In genomic region chr16:3625911-3626732, GRCh38 we compare ENCODE assay signal across 10 cellular contexts. TPM values are rescaled to one million over a fixed set of nuclear protein-coding genes. Genes with fewer than 3 reads are reported as not detected.
DNase-seq lines count a peak whose midpoint lies in the region; ATAC-seq and TF ChIP-seq lines count a peak whose summit lies in the region.
"Had no signal": no experiment of that assay in that cellular context is flagged by ENCODE, and none has a peak within 500 bp of the region (broad histone marks: within the 10 kb centered on the region; RNA-seq: fewer than 3 reads in every experiment).

No MANE protein-coding gene starts in this region.

- H3K36me3 Mint-ChIP-seq in activated CD4-positive, alpha-beta T cell treated with anti-CD3 and anti-CD28 coated beads, Interleukin-2, amount 10 ng/mL, durations not matched to agents 7 days and 5 days (ENCODE audit: low read depth): peaks cover 7% of the 10 kb centered on the region
- H3K36me3 Mint-ChIP-seq in activated CD4-positive, alpha-beta memory T cell treated with anti-CD3 and anti-CD28 coated beads for 36 hours: no peaks in the 10 kb centered on the region
- no peaks in the 10 kb centered on the region for H3K36me3 Mint-ChIP-seq in stimulated activated naive B cell treated with anti-CD40 and anti-IgM and Interleukin-4, amounts not matched to agents 10 μg/mL and 1 μg/mL and 100 μg/mL, for 72 hours

- H3K9ac ChIP-seq in colonic mucosa (ENCODE audit: low read depth in 2 of 2, low read length in 2 of 2): no peak overlapping the region

- in situ Hi-C loops in transverse colon (cut with MboI; ENCODE audit: low pct_ligation_motif_present in 1 of 4, low pct_unique_long_range_greater_than_20kb in 1 of 4, low sequenced_read_pairs in 3 of 4): no loop called here

- H3K9me3 Mint-ChIP-seq in activated CD4-positive, alpha-beta T cell treated with anti-CD3 and anti-CD28 coated beads, Interleukin-2, amount 10 ng/mL, durations not matched to agents 7 days and 5 days: no peaks in the 10 kb centered on the region
- H3K9me3 Mint-ChIP-seq in activated CD4-positive, alpha-beta memory T cell treated with anti-CD3 and anti-CD28 coated beads for 36 hours: no peaks in the 10 kb centered on the region
- no peaks in the 10 kb centered on the region for H3K9me3 Mint-ChIP-seq in stimulated activated naive B cell treated with anti-CD40 and anti-IgM and Interleukin-4, amounts not matched to agents 10 μg/mL and 1 μg/mL and 100 μg/mL, for 72 hours

- H3K4me3 Mint-ChIP-seq in activated CD4-positive, alpha-beta T cell treated with anti-CD3 and anti-CD28 coated beads, Interleukin-2, amount 10 ng/mL, durations not matched to agents 7 days and 5 days: peak overlapping the region; percentile 12
- H3K4me3 Mint-ChIP-seq in activated CD4-positive, alpha-beta memory T cell treated with anti-CD3 and anti-CD28 coated beads for 36 hours: no peak overlapping the region
- no peak overlapping the region for H3K4me3 Mint-ChIP-seq in stimulated activated naive B cell treated with anti-CD40 and anti-IgM and Interleukin-4, amounts not matched to agents 10 μg/mL and 1 μg/mL and 100 μg/mL, for 72 hours

- H3K27ac Mint-ChIP-seq in activated CD4-positive, alpha-beta T cell treated with anti-CD3 and anti-CD28 coated beads, Interleukin-2, amount 10 ng/mL, durations not matched to agents 7 days and 5 days: peak overlapping the region; percentile 80
- peak overlapping the region; percentile 83 for H3K27ac Mint-ChIP-seq in activated CD4-positive, alpha-beta memory T cell treated with anti-CD3 and anti-CD28 coated beads for 36 hours
- peak overlapping the region; percentile 37 for H3K27ac Mint-ChIP-seq in stimulated activated naive B cell treated with anti-CD40 and anti-IgM and Interleukin-4, amounts not matched to agents 10 μg/mL and 1 μg/mL and 100 μg/mL, for 72 hours

- H3K27me3 ChIP-seq in colonic mucosa: no peaks in the 10 kb centered on the region
- no peaks in the 10 kb centered on the region for H3K27me3 ChIP-seq in transverse colon
- H3K27me3 ChIP-seq: gastrocnemius medialis had no signal

- no peak for DNase-seq in activated CD4-positive, alpha-beta T cell treated with anti-CD3 and anti-CD28 coated beads, Interleukin-2, amount 10 ng/mL, durations not matched to agents 7 days and 5 days
- DNase-seq in activated CD4-positive, alpha-beta T cell treated with anti-CD3 and anti-CD28 coated beads, Interleukin-2, amount 50 U/mL, for 4 hours: no peak
- DNase-seq in Jurkat, Clone E6-1 (ENCODE audit: low read depth, low spot score): peak; percentile 65
- DNase-seq in activated CD4-positive, alpha-beta memory T cell treated with anti-CD3 and anti-CD28 coated beads for 36 hours: no peak
- DNase-seq in stimulated activated naive B cell treated with anti-CD40 and anti-IgM and Interleukin-4, amounts not matched to agents 10 μg/mL and 1 μg/mL and 100 μg/mL, for 72 hours: no peak
- no peak for DNase-seq in colonic mucosa
- DNase-seq in hypothalamus (lab: John Stamatoyannopoulos, UW): no peak
- DNase-seq in transverse colon: no peak
- DNase-seq: gastrocnemius medialis had no signal

- H3K4me3 ChIP-seq in Jurkat, Clone E6-1 (ENCODE audit: low read length): no peak overlapping the region
- H3K4me3 ChIP-seq in colonic mucosa (no peak overlapping the region), transverse colon (no peak overlapping the region)
- H3K4me3 ChIP-seq: gastrocnemius medialis had no signal

- H3K27ac ChIP-seq in colonic mucosa: no peak overlapping the region
- H3K27ac ChIP-seq in transverse colon: no peak overlapping the region
- H3K27ac ChIP-seq: C4-2B, gastrocnemius medialis had no signal

- ATAC-seq in stimulated activated naive B cell treated with anti-CD40 and anti-IgM and Interleukin-4, amounts not matched to agents 10 μg/mL and 1 μg/mL and 100 μg/mL, for 72 hours (replicated peaks): peak; percentile 89 to 92
- ATAC-seq: gastrocnemius medialis had no signal

- H3K4me1 Mint-ChIP-seq in activated CD4-positive, alpha-beta T cell treated with anti-CD3 and anti-CD28 coated beads, Interleukin-2, amount 10 ng/mL, durations not matched to agents 7 days and 5 days: peaks cover 33% of the 10 kb centered on the region
- H3K4me1 Mint-ChIP-seq in activated CD4-positive, alpha-beta memory T cell treated with anti-CD3 and anti-CD28 coated beads for 36 hours (ENCODE audit: low read depth): peaks cover 25% of the 10 kb centered on the region
- H3K4me1 Mint-ChIP-seq in stimulated activated naive B cell treated with anti-CD40 and anti-IgM and Interleukin-4, amounts not matched to agents 10 μg/mL and 1 μg/mL and 100 μg/mL, for 72 hours: peaks cover 22 to 35% of the 10 kb centered on the region in 2 donors

- intact Hi-C loops in activated CD4-positive, alpha-beta memory T cell treated with anti-CD3 and anti-CD28 coated beads for 36 hours (cut with micrococcal nuclease): loop anchor here (2.0 to 5.0 kb wide), 2 partner anchors 15 to 49 kb away; partner anchors contain the start of genes NLRC3 and SLX4
- intact Hi-C loops in colonic mucosa (cut with DNase I) (no loop called here), transverse colon (cut with DNase I; ENCODE audit: low total_unique reads) (no loop called here)

- H3K4me1 ChIP-seq in colonic mucosa (no peaks in the 10 kb centered on the region), transverse colon (peaks cover 0 to 11% (median 0%) of the 10 kb centered on the region in 4 donors)
- H3K4me1 ChIP-seq: gastrocnemius medialis had no signal

- no peak for TF ChIP-seq POLR2A in transverse colon (IDR thresholded peaks at IDR 0.05)

- POLR2A ChIA-PET in activated CD4-positive, alpha-beta T cell treated with anti-CD3 and anti-CD28 coated beads, Interleukin-2, amount 10 ng/mL, durations not matched to agents 7 days and 5 days (lab: Charles Lee): interaction anchor here (0.6 kb wide), 2 partner anchors 250 to 569 kb away, joined by 3 to 7 read pairs; no protein-coding TSS in a partner anchor
- POLR2A ChIA-PET in activated CD4-positive, alpha-beta memory T cell treated with anti-CD3 and anti-CD28 coated beads for 36 hours (lab: Charles Lee): no interaction called here

- WGBS in transverse colon (ENCODE audit: low coverage in 1 of 2), 2 donors: 76 to 88% methylated on average over 3 to 4 of the region's 4 CpGs

- H3K36me3 ChIP-seq in colonic mucosa (no peaks in the 10 kb centered on the region), transverse colon (no peaks in the 10 kb centered on the region)
- H3K36me3 ChIP-seq: gastrocnemius medialis had no signal

- CTCF ChIA-PET in activated CD4-positive, alpha-beta T cell treated with anti-CD3 and anti-CD28 coated beads, Interleukin-2, amount 10 ng/mL, durations not matched to agents 7 days and 5 days (lab: Charles Lee): interaction anchor here (0.6 to 1.3 kb wide), 8 partner anchors 11 to 626 kb away, joined by 3 to 4 read pairs (median 3); no protein-coding TSS in a partner anchor
- CTCF ChIA-PET in activated CD4-positive, alpha-beta memory T cell treated with anti-CD3 and anti-CD28 coated beads for 36 hours (lab: Charles Lee): no interaction called here

- no peaks in the 10 kb centered on the region for H3K9me3 ChIP-seq in colonic mucosa
- no peaks in the 10 kb centered on the region for H3K9me3 ChIP-seq in transverse colon
- H3K9me3 ChIP-seq: gastrocnemius medialis had no signal

- no peak for TF ChIP-seq EP300 in transverse colon (IDR thresholded peaks at IDR 0.05; ENCODE audit: low read depth)

- TF ChIP-seq CTCF in colonic mucosa (IDR thresholded peaks at IDR 0.05) (no peak), transverse colon (IDR thresholded peaks at IDR 0.05) (no peak)

- H3K27me3 Mint-ChIP-seq in activated CD4-positive, alpha-beta T cell treated with anti-CD3 and anti-CD28 coated beads, Interleukin-2, amount 10 ng/mL, durations not matched to agents 7 days and 5 days: no peaks in the 10 kb centered on the region
- no peaks in the 10 kb centered on the region for H3K27me3 Mint-ChIP-seq in activated CD4-positive, alpha-beta memory T cell treated with anti-CD3 and anti-CD28 coated beads for 36 hours
- no peaks in the 10 kb centered on the region for H3K27me3 Mint-ChIP-seq in stimulated activated naive B cell treated with anti-CD40 and anti-IgM and Interleukin-4, amounts not matched to agents 10 μg/mL and 1 μg/mL and 100 μg/mL, for 72 hours

RNA-seq across cellular contexts. Expression of gene SLX4, which starts 14.7 kb away (rescaled TPM):
- 10 to 100 TPM; 13.2 to 13.8 TPM for total RNA-seq in activated CD4-positive, alpha-beta T cell treated with anti-CD3 and anti-CD28 coated beads, Interleukin-2, amount 10 ng/mL, durations not matched to agents 7 days and 5 days
- 6.7 TPM for polyA plus RNA-seq in Jurkat, Clone E6-1 (2012; ENCODE audit: insufficient read depth, insufficient read length)
- 10 to 100 TPM; 13.4 to 15.3 TPM for total RNA-seq in activated CD4-positive, alpha-beta memory T cell treated with anti-CD3 and anti-CD28 coated beads for 36 hours
- total RNA-seq in colonic mucosa (1 to 10 TPM; 3.5 to 6.3 TPM), transverse colon (10 to 100 TPM in 1 of 4 donors, 1 to 10 TPM in 3; 3.0 to 11.5 (median 4.9) TPM)

RNA-seq across cellular contexts. Expression of gene DNASE1, which starts 28.4 kb away (rescaled TPM):
- 10 to 100 TPM; 39.7 to 44.2 TPM for total RNA-seq in activated CD4-positive, alpha-beta T cell treated with anti-CD3 and anti-CD28 coated beads, Interleukin-2, amount 10 ng/mL, durations not matched to agents 7 days and 5 days
- 22.2 TPM for polyA plus RNA-seq in Jurkat, Clone E6-1 (2012; ENCODE audit: insufficient read depth, insufficient read length)
- 10 to 100 TPM; 11.4 to 14.3 TPM for total RNA-seq in activated CD4-positive, alpha-beta memory T cell treated with anti-CD3 and anti-CD28 coated beads for 36 hours
- total RNA-seq in colonic mucosa (10 to 100 TPM; 10.4 to 22.2 TPM), transverse colon (100 to 1,000 TPM in 1 of 4 donors, 10 to 100 TPM in 3; 27.3 to 139 (median 36.5) TPM)

RNA-seq across cellular contexts. Expression of gene NLRC3, which starts 48.9 kb away (rescaled TPM):
- 10 to 100 TPM; 80.7 to 98.7 TPM for total RNA-seq in activated CD4-positive, alpha-beta T cell treated with anti-CD3 and anti-CD28 coated beads, Interleukin-2, amount 10 ng/mL, durations not matched to agents 7 days and 5 days
- polyA plus RNA-seq in Jurkat, Clone E6-1 (2012; ENCODE audit: insufficient read depth, insufficient read length): 7.5 TPM
- 10 to 100 TPM; 25.9 to 28.4 TPM for total RNA-seq in activated CD4-positive, alpha-beta memory T cell treated with anti-CD3 and anti-CD28 coated beads for 36 hours
- total RNA-seq in colonic mucosa (1 to 10 TPM in 1 of 2 donors, under 1 TPM in 1; 0.93 to 2.0 TPM), transverse colon (10 to 100 TPM in 1 of 4 donors, 1 to 10 TPM in 3; 2.3 to 12.3 (median 5.1) TPM)
